14 cellular contexts compared by ENCODE assay signal in genomic region chr3:66431494-66431893, GRCh38.
DNase-seq lines count a peak whose midpoint lies in the region; ATAC-seq lines count a peak whose summit lies in the region.
"Had no signal": no experiment of that assay in that cellular context is flagged by ENCODE, and none has a peak within 500 bp of the region (broad histone marks: within the 10 kb centered on the region; RNA-seq: fewer than 3 reads in every experiment).

No MANE protein-coding gene starts in this region.

- POLR2A ChIA-PET in activated CD4-positive, alpha-beta T cell treated with anti-CD3 and anti-CD28 coated beads, Interleukin-2, amount 10 ng/mL, durations not matched to agents 7 days and 5 days (lab: Charles Lee): no interaction called here

- peaks cover 54% of the 10 kb centered on the region for H3K4me1 Mint-ChIP-seq in activated T-helper 17 cell treated with anti-CD3 and anti-CD28 coated beads, Interleukin-2, amount 50 U/mL, for 72 hours
- peaks cover 52% of the 10 kb centered on the region for H3K4me1 Mint-ChIP-seq in stimulated activated effector memory CD8-positive, alpha-beta T cell treated with anti-CD3 and anti-CD28 coated beads, Interleukin-12 subunit alpha, Interleukin-12 subunit beta, amount 100 ng/mL, for 72 hours
- H3K4me1 Mint-ChIP-seq in activated CD4-positive, alpha-beta T cell treated with anti-CD3 and anti-CD28 coated beads, Interleukin-2, amount 10 ng/mL, durations not matched to agents 7 days and 5 days: peaks cover 14% of the 10 kb centered on the region

- H3K27me3 Mint-ChIP-seq in activated T-helper 17 cell treated with anti-CD3 and anti-CD28 coated beads, Interleukin-2, amount 50 U/mL, for 72 hours: no peaks in the 10 kb centered on the region
- no peaks in the 10 kb centered on the region for H3K27me3 Mint-ChIP-seq in activated CD4-positive, alpha-beta T cell treated with anti-CD3 and anti-CD28 coated beads, Interleukin-2, amount 10 ng/mL, durations not matched to agents 7 days and 5 days

- no peaks in the 10 kb centered on the region for H3K9me3 Mint-ChIP-seq in activated T-helper 17 cell treated with anti-CD3 and anti-CD28 coated beads, Interleukin-2, amount 50 U/mL, for 72 hours
- H3K9me3 Mint-ChIP-seq in stimulated activated effector memory CD8-positive, alpha-beta T cell treated with anti-CD3 and anti-CD28 coated beads, Interleukin-12 subunit alpha, Interleukin-12 subunit beta, amount 100 ng/mL, for 72 hours: no peaks in the 10 kb centered on the region
- no peaks in the 10 kb centered on the region for H3K9me3 Mint-ChIP-seq in activated CD4-positive, alpha-beta T cell treated with anti-CD3 and anti-CD28 coated beads, Interleukin-2, amount 10 ng/mL, durations not matched to agents 7 days and 5 days

- CTCF ChIA-PET in activated CD4-positive, alpha-beta T cell treated with anti-CD3 and anti-CD28 coated beads, Interleukin-2, amount 10 ng/mL, durations not matched to agents 7 days and 5 days (lab: Charles Lee): no interaction called here

- H3K4me3 Mint-ChIP-seq in activated T-helper 17 cell treated with anti-CD3 and anti-CD28 coated beads, Interleukin-2, amount 50 U/mL, for 72 hours: no peak overlapping the region
- no peak overlapping the region for H3K4me3 Mint-ChIP-seq in stimulated activated effector memory CD8-positive, alpha-beta T cell treated with anti-CD3 and anti-CD28 coated beads, Interleukin-12 subunit alpha, Interleukin-12 subunit beta, amount 100 ng/mL, for 72 hours
- no peak overlapping the region for H3K4me3 Mint-ChIP-seq in activated CD4-positive, alpha-beta T cell treated with anti-CD3 and anti-CD28 coated beads, Interleukin-2, amount 10 ng/mL, durations not matched to agents 7 days and 5 days

- H3K36me3 Mint-ChIP-seq in activated T-helper 17 cell treated with anti-CD3 and anti-CD28 coated beads, Interleukin-2, amount 50 U/mL, for 72 hours (ENCODE audit: low read depth): peaks cover 26% of the 10 kb centered on the region
- no peaks in the 10 kb centered on the region for H3K36me3 Mint-ChIP-seq in stimulated activated effector memory CD8-positive, alpha-beta T cell treated with anti-CD3 and anti-CD28 coated beads, Interleukin-12 subunit alpha, Interleukin-12 subunit beta, amount 100 ng/mL, for 72 hours
- peaks cover 13% of the 10 kb centered on the region for H3K36me3 Mint-ChIP-seq in activated CD4-positive, alpha-beta T cell treated with anti-CD3 and anti-CD28 coated beads, Interleukin-2, amount 10 ng/mL, durations not matched to agents 7 days and 5 days (ENCODE audit: low read depth)

- H3K27ac Mint-ChIP-seq in activated T-helper 17 cell treated with anti-CD3 and anti-CD28 coated beads, Interleukin-2, amount 50 U/mL, for 72 hours: peak overlapping the region; percentile 20
- H3K27ac Mint-ChIP-seq in stimulated activated effector memory CD8-positive, alpha-beta T cell treated with anti-CD3 and anti-CD28 coated beads, Interleukin-12 subunit alpha, Interleukin-12 subunit beta, amount 100 ng/mL, for 72 hours: peak overlapping the region; percentile 46
- H3K27ac Mint-ChIP-seq in activated CD4-positive, alpha-beta T cell treated with anti-CD3 and anti-CD28 coated beads, Interleukin-2, amount 10 ng/mL, durations not matched to agents 7 days and 5 days: no peak overlapping the region

- ATAC-seq in activated T-helper 17 cell treated with anti-CD3 and anti-CD28 coated beads, Interleukin-2, amount 50 U/mL, for 72 hours (replicated peaks): no peak
- ATAC-seq in stimulated activated effector memory CD8-positive, alpha-beta T cell treated with anti-CD3 and anti-CD28 coated beads, Interleukin-12 subunit alpha, Interleukin-12 subunit beta, amount 100 ng/mL, for 72 hours: no peak
- no peak for ATAC-seq in HG03196 (IDR thresholded peaks at IDR 0.05; ENCODE audit: unreplicated experiment)
- ATAC-seq: mucosa of descending colon, Panc1 had no signal

- DNase-seq in ELR (ENCODE audit: low read depth) (peak; percentile 72), fibroblast of peridontal ligament (ENCODE audit: extremely low read depth) (peak; percentile 81), NCI-H748 treated with DMSO at 0.1 percent for 48 hours (lab: John Stamatoyannopoulos, UW) (no peak), SW 1271 (lab: John Stamatoyannopoulos, UW) (no peak)
- no peak for DNase-seq in stimulated activated effector memory CD8-positive, alpha-beta T cell treated with anti-CD3 and anti-CD28 coated beads, Interleukin-12 subunit alpha, Interleukin-12 subunit beta, amount 100 ng/mL, for 72 hours (ENCODE audit: low spot score in 2 of 2)
- DNase-seq in activated CD4-positive, alpha-beta T cell treated with anti-CD3 and anti-CD28 coated beads, Interleukin-2, amount 10 ng/mL, durations not matched to agents 7 days and 5 days: no peak
- DNase-seq: activated CD8-positive, alpha-beta memory T cell treated with anti-CD3 and anti-CD28 coated beads for 24 hours; activated naive CD4-positive, alpha-beta T cell treated with Interleukin-2 at 50 U/mL for 16 hours; islet precursor cell; mucosa of descending colon; NCI-H1105 had no signal

Comparison
In these comparisons a context has a peak if more than half of its experiments do, and no peak if none do; other contexts are left out.
1. DNase-seq: peak in ELR (single experiment) and fibroblast of peridontal ligament (single experiment); none in stimulated activated effector memory CD8-positive, alpha-beta T cell treated with anti-CD3 and anti-CD28 coated beads, Interleukin-12 subunit alpha, Interleukin-12 subunit beta, amount 100 ng/mL, for 72 hours (0 of 2), NCI-H748 treated with DMSO at 0.1 percent for 48 hours (single experiment), activated CD4-positive, alpha-beta T cell treated with anti-CD3 and anti-CD28 coated beads, Interleukin-2, amount 10 ng/mL, durations not matched to agents 7 days and 5 days (single experiment) and SW 1271 (0 of 2).